19 cellular contexts compared by ENCODE assay signal in genomic region chr6:106823732-106824351, GRCh38.
DNase-seq lines count a peak whose midpoint lies in the region; TF ChIP-seq lines count a peak whose summit lies in the region.
"Had no signal": no experiment of that assay in that cellular context is flagged by ENCODE, and none has a peak within 500 bp of the region (broad histone marks: within the 10 kb centered on the region; RNA-seq: fewer than 3 reads in every experiment).

No MANE protein-coding gene starts in this region.

- H3K4me3 ChIP-seq in Caco-2 (ENCODE audit: low read depth, low read length) (no peak overlapping the region), HUES48 (ENCODE audit: low read depth, low read length) (no peak overlapping the region), spleen (no peak overlapping the region)
- H3K4me3 ChIP-seq: ascending aorta, Peyer's patch, right lobe of liver had no signal

- TF ChIP-seq CTCF in Caco-2 (IDR thresholded peaks at IDR 0.05; ENCODE audit: insufficient read depth in 1 of 2, low read depth in 1 of 2, low read length in 1 of 2, severe bottlenecking in 1 of 2, unreplicated experiment in 1 of 2) (no peak), mesothelial cell of epicardium (IDR thresholded peaks at IDR 0.05; ENCODE audit: unreplicated experiment) (no peak), osteocyte (IDR thresholded peaks at IDR 0.05) (no peak), spleen (IDR thresholded peaks at IDR 0.05 in 8 of 11, conservative IDR thresholded peaks at IDR 0.05 in 3 of 11) (no peak)

- H3K27me3 ChIP-seq in Caco-2 (replicated peaks; ENCODE audit: control insufficient read depth, insufficient read depth, low read length) = no peaks in the 10 kb centered on the region
- H3K27me3 ChIP-seq in HUES48 (ENCODE audit: control insufficient read depth, insufficient read depth, low read length) = no peaks in the 10 kb centered on the region
- no peaks in the 10 kb centered on the region for H3K27me3 ChIP-seq in spleen (replicated peaks in 1 of 7)
- H3K27me3 ChIP-seq: ascending aorta, Peyer's patch, right lobe of liver had no signal

- peak; percentile 35 to 59 for DNase-seq in Caco-2
- DNase-seq in iPS DF 19.7 (ENCODE audit: low read depth, low spot score) = peak; percentile 75
- DNase-seq in mesothelial cell of epicardium (ENCODE audit: low spot score in 2 of 2, unreplicated experiment in 2 of 2) = no peak
- no peak for DNase-seq in activated T-cell treated with anti-CD3 and anti-CD28 coated beads, Interleukin-2, amount 50 U/mL, for 1 hour
- DNase-seq in osteocyte (ENCODE audit: extremely low spot score, unreplicated experiment) = no peak
- DNase-seq in activated naive CD4-positive, alpha-beta T cell treated with Interleukin-2 at 50 U/mL for 16 hours = no peak
- DNase-seq in spleen = no peak
- DNase-seq: ACHN; activated CD4-positive, alpha-beta T cell treated with anti-CD3 and anti-CD28 coated beads for 48 hours; activated CD8-positive, alpha-beta memory T cell treated with anti-CD3 and anti-CD28 coated beads, Interleukin-2, amount 50 U/mL, for 4 hours; HFFc6; hypothalamus; IMR-90; NCI-H2081 treated with DMSO at 0.1 percent for 48 hours; NCI-H82; Peyer's patch; right lobe of liver had no signal

- H3K27me3 Mint-ChIP-seq in Caco-2 (ENCODE audit: insufficient read depth, unreplicated experiment) (no peaks in the 10 kb centered on the region), mesothelial cell of epicardium (ENCODE audit: low read depth) (no peaks in the 10 kb centered on the region), osteocyte (ENCODE audit: unreplicated experiment) (peaks cover 9% of the 10 kb centered on the region)

- POLR2A ChIA-PET in Caco-2 (lab: Charles Lee) = interaction anchor here (0.7 kb wide), 1 partner anchor 63 kb away, joined by 5 read pairs; no protein-coding TSS in a partner anchor

- BruUV-seq in Caco-2 (replicated peaks; lab: Mats Ljungman, UMichigan) = no TSS peak

- 78 to 87% (median 82%) methylated on average over 10 of the region's 10 CpGs for WGBS in spleen, 5 donors

- H3K27ac Mint-ChIP-seq in Caco-2 (ENCODE audit: unreplicated experiment) = peak overlapping the region; percentile 83
- peak overlapping the region; percentile 87 for H3K27ac Mint-ChIP-seq in mesothelial cell of epicardium
- no peak overlapping the region for H3K27ac Mint-ChIP-seq in osteocyte (ENCODE audit: unreplicated experiment)
- H3K27ac Mint-ChIP-seq: HFFc6 had no signal

- no peak overlapping the region for H3K4me3 Mint-ChIP-seq in Caco-2 (ENCODE audit: unreplicated experiment)
- no peak overlapping the region for H3K4me3 Mint-ChIP-seq in mesothelial cell of epicardium
- H3K4me3 Mint-ChIP-seq in osteocyte (ENCODE audit: unreplicated experiment) = no peak overlapping the region
- H3K4me3 Mint-ChIP-seq: HFFc6 had no signal

- H3K4me1 Mint-ChIP-seq in Caco-2 (ENCODE audit: low read depth, unreplicated experiment) (peaks cover 7% of the 10 kb centered on the region), mesothelial cell of epicardium (peaks cover 26% of the 10 kb centered on the region), osteocyte (ENCODE audit: unreplicated experiment) (peaks cover 4% of the 10 kb centered on the region)

- H3K9me3 ChIP-seq in Caco-2 (no peaks in the 10 kb centered on the region), HUES48 (ENCODE audit: control insufficient read depth, insufficient read depth, low read length) (no peaks in the 10 kb centered on the region), spleen (peaks cover 0 to 10% (median 0%) of the 10 kb centered on the region in 8 donors)
- H3K9me3 ChIP-seq: Peyer's patch, right lobe of liver had no signal

- CTCF ChIA-PET in Caco-2 (lab: Charles Lee) = no interaction called here

- H3K9ac ChIP-seq in HUES48 (ENCODE audit: low read depth, low read length) = no peak overlapping the region

- H3K36me3 ChIP-seq in Caco-2 (ENCODE audit: control insufficient read depth, insufficient read depth, low read length) (no peaks in the 10 kb centered on the region), HUES48 (ENCODE audit: control insufficient read depth, insufficient read depth, low read length) (no peaks in the 10 kb centered on the region), spleen (no peaks in the 10 kb centered on the region)
- H3K36me3 ChIP-seq: ascending aorta, Peyer's patch, right lobe of liver had no signal

- TF ChIP-seq POLR2A in spleen (IDR thresholded peaks at IDR 0.05) = no peak

- intact Hi-C loops in Caco-2 (cut with micrococcal nuclease; ENCODE audit: unreplicated experiment) = no loop called here
- intact Hi-C loops in spleen (cut with DNase I; ENCODE audit: low total_unique reads) = no loop called here

- H3K36me3 Mint-ChIP-seq in Caco-2 (ENCODE audit: insufficient read depth, unreplicated experiment) = no peaks in the 10 kb centered on the region
- H3K36me3 Mint-ChIP-seq in mesothelial cell of epicardium = no peaks in the 10 kb centered on the region
- no peaks in the 10 kb centered on the region for H3K36me3 Mint-ChIP-seq in osteocyte (ENCODE audit: unreplicated experiment)

- H3K4me1 ChIP-seq in Caco-2 (peaks cover 8% of the 10 kb centered on the region), HUES48 (ENCODE audit: control insufficient read depth, insufficient read depth, low read length) (peaks cover 9% of the 10 kb centered on the region), spleen (no peaks in the 10 kb centered on the region)
- H3K4me1 ChIP-seq: ascending aorta, Peyer's patch, right lobe of liver had no signal

- peaks cover 10% of the 10 kb centered on the region for H3K9me3 Mint-ChIP-seq in Caco-2 (ENCODE audit: unreplicated experiment)
- H3K9me3 Mint-ChIP-seq in mesothelial cell of epicardium = peaks cover 8% of the 10 kb centered on the region
- no peaks in the 10 kb centered on the region for H3K9me3 Mint-ChIP-seq in osteocyte (ENCODE audit: unreplicated experiment)
- H3K9me3 Mint-ChIP-seq: HFFc6 had no signal

- H3K27ac ChIP-seq in HUES48 (ENCODE audit: low read depth, low read length) (peak overlapping the region; percentile 50), spleen (no peak overlapping the region)
- H3K27ac ChIP-seq: ascending aorta, Peyer's patch, right lobe of liver had no signal

Comparison
In these comparisons a context has a peak if more than half of its experiments do, and no peak if none do; other contexts are left out.
1. DNase-seq: peak in Caco-2 (2 of 2) and iPS DF 19.7 (single experiment); none in mesothelial cell of epicardium (0 of 2), activated T-cell treated with anti-CD3 and anti-CD28 coated beads, Interleukin-2, amount 50 U/mL, for 1 hour (single experiment), osteocyte (single experiment), activated naive CD4-positive, alpha-beta T cell treated with Interleukin-2 at 50 U/mL for 16 hours (single experiment) and spleen (single experiment).